ENCODE assay signal across 22 cellular contexts in genomic region chr7:66245008-66245407, GRCh38.
"Had no signal": no experiment of that assay in that cellular context is flagged by ENCODE, and none has a peak within 500 bp of the region (broad histone marks: within the 10 kb centered on the region; RNA-seq: fewer than 3 reads in every experiment).

No MANE protein-coding gene starts in this region.

- ATAC-seq: activated CD8-positive, alpha-beta T cell treated with anti-CD3 and anti-CD28 coated beads for 36 hours; activated naive CD4-positive, alpha-beta T cell treated with anti-CD3 and anti-CD28 coated beads, Interleukin-2, amount 50 U/mL, for 72 hours; activated T-cell treated with anti-CD3 and anti-CD28 coated beads, Interleukin-2, amount 50 U/mL, for 4 hours; left lung; right lobe of liver; stimulated activated naive CD8-positive, alpha-beta T cell treated with anti-CD3 and anti-CD28 coated beads, Interleukin-15, Interleukin-2, amounts not matched to agents 100 U/mL and 50 U/mL, for 24 hours had no signal

- DNase-seq: activated CD4-positive, alpha-beta T cell treated with anti-CD3 and anti-CD28 coated beads, Interleukin-2, amount 10 ng/mL, durations not matched to agents 7 days and 5 days; activated CD4-positive, CD25-positive, alpha-beta regulatory T cell treated with anti-CD3 and anti-CD28 coated beads, Interleukin-2, amount 50 U/mL, for 72 hours; activated CD8-positive, alpha-beta T cell treated with anti-CD3 and anti-CD28 coated beads for 36 hours; activated naive CD4-positive, alpha-beta T cell; activated T-cell treated with anti-CD3 and anti-CD28 coated beads, Interleukin-2, amount 50 U/mL, for 4 hours; dermis blood vessel endothelial cell; effector CD4-positive, alpha-beta T cell; left lung; right lobe of liver; stimulated activated CD4-positive, alpha-beta T cell treated with anti-CD3 and anti-CD28 coated beads, Interleukin-12 subunit alpha, Interleukin-12 subunit beta, amount 100 ng/mL, for 4 hours; stimulated activated CD4-positive, alpha-beta T cell treated with anti-CD3 and anti-CD28 coated beads, Interleukin-4, amount 100 ng/mL, for 1 hour; stimulated activated naive CD8-positive, alpha-beta T cell treated with anti-CD3 and anti-CD28 coated beads, Interleukin-15, Interleukin-2, amounts not matched to agents 100 U/mL and 50 U/mL, for 24 hours; T1000; trophoblast cell had no signal

- H3K27me3 ChIP-seq: left lung, neutrophil, right lobe of liver had no signal

- FAIRE-seq: bronchial epithelial cell, frontal cortex, islet of Langerhans, urothelium cell line had no signal

- H3K4me3 ChIP-seq: left lung, lung, right lobe of liver, thoracic aorta had no signal

- H3K27ac ChIP-seq: left lung, right lobe of liver, thoracic aorta had no signal

- H3K9me3 ChIP-seq: left lung, neutrophil, right lobe of liver, thoracic aorta had no signal

- H3K36me3 ChIP-seq: neutrophil, right lobe of liver, thoracic aorta had no signal
